13 cellular contexts compared by ENCODE assay signal in genomic region chr9:70043285-70043684, GRCh38. TPM values are rescaled to one million over a fixed set of nuclear protein-coding genes. Genes with fewer than 3 reads are reported as not detected.
DNase-seq lines count a peak whose midpoint lies in the region; ATAC-seq, FAIRE-seq and TF ChIP-seq lines count a peak whose summit lies in the region.
"Had no signal": no experiment of that assay in that cellular context is flagged by ENCODE, and none has a peak within 500 bp of the region (broad histone marks: within the 10 kb centered on the region; RNA-seq: fewer than 3 reads in every experiment).

No MANE protein-coding gene starts in this region.

- H3K9me3 ChIP-seq in ES-I3 (ENCODE audit: control insufficient read depth, insufficient read depth, low read length) (no peaks in the 10 kb centered on the region), kidney (ENCODE audit: control insufficient read depth in 1 of 2, low read length in 2 of 2) (no peaks in the 10 kb centered on the region), sigmoid colon (no peaks in the 10 kb centered on the region)
- H3K9me3 ChIP-seq in CD4-positive, alpha-beta T cell (ENCODE audit: control insufficient read depth, low read length): no peaks in the 10 kb centered on the region

- peaks cover 5% of the 10 kb centered on the region for H3K4me1 Mint-ChIP-seq in CD4-positive, alpha-beta T cell (ENCODE audit: low read depth)

- TF ChIP-seq EP300 in sigmoid colon (IDR thresholded peaks at IDR 0.05): no peak

- POLR2A ChIA-PET in CD4-positive, alpha-beta T cell (lab: Charles Lee): no interaction called here

- WGBS in sigmoid colon, 2 donors: 22 to 31% methylated on average over 7 of the region's 7 CpGs

- no peak overlapping the region for H3K4me3 Mint-ChIP-seq in CD4-positive, alpha-beta T cell

- H3K9me3 Mint-ChIP-seq in CD4-positive, alpha-beta T cell: no peaks in the 10 kb centered on the region

- FAIRE-seq in kidney (lab: Jason Lieb, UNC): no peak
- FAIRE-seq: TTC549 had no signal

- CTCF ChIA-PET in CD4-positive, alpha-beta T cell (lab: Charles Lee): no interaction called here

- no peak for TF ChIP-seq POLR2A in sigmoid colon (IDR thresholded peaks at IDR 0.05)

- H3K27me3 Mint-ChIP-seq in CD4-positive, alpha-beta T cell: peaks cover 90% of the 10 kb centered on the region

- no peak for ATAC-seq in CD4-positive, alpha-beta T cell (ENCODE audit: poor library complexity)

- H3K27ac Mint-ChIP-seq in CD4-positive, alpha-beta T cell: no peak overlapping the region
- H3K27ac Mint-ChIP-seq: activated naive CD4-positive, alpha-beta T cell treated with anti-CD3 and anti-CD28 coated beads for 36 hours had no signal

- intact Hi-C loops in kidney (cut with DNase I): no loop called here
- intact Hi-C loops in sigmoid colon (cut with DNase I): loop anchor here (2.0 kb wide), 2 partner anchors 68 to 70 kb away; no protein-coding TSS in a partner anchor
- intact Hi-C loops in CD4-positive, alpha-beta T cell (cut with DNase I, micrococcal nuclease): no loop called here

- H3K9ac ChIP-seq in ES-I3 (ENCODE audit: low read depth, low read length) (peak overlapping the region; percentile 62), kidney (ENCODE audit: low read length in 2 of 2) (no peak overlapping the region)

- TF ChIP-seq CTCF in cardiac fibroblast (IDR thresholded peaks at IDR 0.05; ENCODE audit: low read depth, low read length): no peak
- no peak for TF ChIP-seq CTCF in kidney (IDR thresholded peaks at IDR 0.05; ENCODE audit: borderline replicate concordance, extremely low read depth, insufficient read depth)
- no peak for TF ChIP-seq CTCF in sigmoid colon (IDR thresholded peaks at IDR 0.05)
- TF ChIP-seq CTCF in CD4-positive, alpha-beta T cell (IDR thresholded peaks at IDR 0.05): no peak

- H3K4me1 ChIP-seq in ES-I3 (ENCODE audit: insufficient read depth, low read length): peaks cover 25% of the 10 kb centered on the region
- peaks cover 5 to 6% of the 10 kb centered on the region in 2 donors for H3K4me1 ChIP-seq in kidney (ENCODE audit: control insufficient read depth in 1 of 2, insufficient read depth in 1 of 2, low read depth in 1 of 2, low read length in 2 of 2)
- H3K4me1 ChIP-seq in sigmoid colon: peaks cover 0 to 74% (median 68%) of the 10 kb centered on the region in 4 donors

- peak overlapping the region; percentile 47 to 56 for H3K4me3 ChIP-seq in cardiac fibroblast (replicated peaks in 1 of 2; ENCODE audit: low read depth in 2 of 2, low read length in 2 of 2)
- H3K4me3 ChIP-seq in kidney (ENCODE audit: low read length in 2 of 2): peak overlapping the region; percentile 37 to 51
- peak overlapping the region; percentile 61 to 84 (median 76) for H3K4me3 ChIP-seq in sigmoid colon

- H3K27ac ChIP-seq in kidney (ENCODE audit: low read depth in 2 of 2, low read length in 2 of 2) (no peak overlapping the region), sigmoid colon (peak overlapping the region; percentile 87 to 98 (median 93))
- H3K27ac ChIP-seq in CD4-positive, alpha-beta T cell (ENCODE audit: low read depth, low read length): no peak overlapping the region

- no peaks in the 10 kb centered on the region for H3K36me3 ChIP-seq in ES-I3 (ENCODE audit: insufficient read depth, low read length)
- no peaks in the 10 kb centered on the region for H3K36me3 ChIP-seq in kidney (ENCODE audit: control insufficient read depth in 1 of 2, insufficient read depth in 2 of 2, low read length in 2 of 2)
- peaks cover 0 to 11% (median 6%) of the 10 kb centered on the region in 4 donors for H3K36me3 ChIP-seq in sigmoid colon

- DNase-seq in cardiac fibroblast (ENCODE audit: low read depth in 2 of 2) (no peak), kidney (no peak), sigmoid colon (no peak), RKO (ENCODE audit: low spot score) (no peak), EL (no peak), dedifferentiated amniotic fluid mesenchymal stem cell (ENCODE audit: extremely low spot score) (no peak)
- no peak for DNase-seq in CD4-positive, alpha-beta T cell
- DNase-seq: activated naive CD4-positive, alpha-beta T cell treated with anti-CD3 and anti-CD28 coated beads for 36 hours; foreskin melanocyte; NCI-H524 treated with DMSO at 0.1 percent for 48 hours; stimulated activated CD4-positive, alpha-beta T cell treated with anti-CD3 and anti-CD28 coated beads, Interleukin-12 subunit alpha, Interleukin-12 subunit beta, amount 100 ng/mL, for 4 hours had no signal

- H3K27me3 ChIP-seq in sigmoid colon: no peaks in the 10 kb centered on the region
- peaks cover 31% of the 10 kb centered on the region for H3K27me3 ChIP-seq in CD4-positive, alpha-beta T cell (ENCODE audit: control insufficient read depth, insufficient read depth, low read length)

- no peaks in the 10 kb centered on the region for H3K36me3 Mint-ChIP-seq in CD4-positive, alpha-beta T cell (ENCODE audit: low read depth)

RNA-seq across cellular contexts. Expression of gene MAMDC2, which starts 0.4 kb away (rescaled TPM):
- total RNA-seq in kidney (7.1 TPM), sigmoid colon (100 to 1,000 TPM in 3 of 4 donors, 10 to 100 TPM in 1; 89.9 to 167 (median 137) TPM)
- polyA plus RNA-seq in kidney (ENCODE audit: insufficient read depth, low read depth, low replicate concordance) (1.5 TPM), sigmoid colon (1 to 10 TPM; 2.5 to 5.3 (median 4.2) TPM)
- under 1 TPM in 1 of 2 experiments, not detected in 1; 0.08 TPM for total RNA-seq in CD4-positive, alpha-beta T cell
- total RNA-seq: activated naive CD4-positive, alpha-beta T cell treated with anti-CD3 and anti-CD28 coated beads for 36 hours had no signal

Comparison
In these comparisons a context has a peak if more than half of its experiments do, and no peak if none do; other contexts are left out.
1. H3K27ac ChIP-seq: peak in sigmoid colon (4 of 4); none in kidney (0 of 2) and CD4-positive, alpha-beta T cell (single experiment).
2. RNA of gene MAMDC2, which starts 0.4 kb away (total RNA-seq): 89.9 to 167 TPM in sigmoid colon; 7.1 TPM in kidney (single experiment) and 0.08 TPM in CD4-positive, alpha-beta T cell; every median in the first group is over 10 times any median in the second.
3. Peak in every context shown above with its lines, with median percentiles within 50 percentile points of each other: H3K4me3 ChIP-seq.